ENCODE assay signal across 33 cellular contexts in the genomic region with DNA sequence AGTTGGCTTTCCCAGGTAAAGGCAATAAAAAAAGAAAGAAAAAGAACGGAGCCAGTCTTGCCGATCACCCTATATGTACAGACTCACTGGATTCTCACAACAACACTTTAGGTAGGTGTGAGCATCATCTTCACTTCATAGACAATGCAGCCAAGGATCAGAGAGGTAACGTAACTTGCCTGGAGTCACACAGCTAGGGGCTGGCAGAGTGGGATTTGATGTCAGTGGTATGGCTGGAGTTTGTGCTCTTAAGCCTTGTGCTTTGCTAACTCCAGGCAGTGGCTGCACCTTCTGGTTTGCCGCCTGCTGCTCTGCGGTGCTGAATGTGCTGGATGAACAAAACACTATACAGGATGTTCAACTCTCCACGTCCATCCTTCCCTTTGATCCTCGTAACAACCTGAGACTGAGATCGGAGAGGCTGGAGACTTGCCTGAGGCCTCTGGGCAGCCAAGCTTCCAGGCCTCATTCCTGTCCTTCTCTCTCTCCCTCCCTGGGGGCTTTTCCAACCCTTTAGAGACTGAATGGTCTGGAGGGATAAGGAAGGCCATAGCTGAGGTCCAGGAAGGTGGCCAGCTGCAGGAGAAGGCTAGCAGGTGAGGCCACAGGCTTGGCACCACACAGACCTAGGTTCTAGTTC. TPM values are rescaled to one million over a fixed set of nuclear protein-coding genes. Genes with fewer than 3 reads are reported as not detected.
"Had no signal": no experiment of that assay in that cellular context is flagged by ENCODE, and none has a peak within 500 bp of the region (broad histone marks: within the 10 kb centered on the region; RNA-seq: fewer than 3 reads in every experiment).

No MANE protein-coding gene starts in this region.

- H3K36me3 Mint-ChIP-seq: activated CD4-positive, alpha-beta memory T cell treated with anti-CD3 and anti-CD28 coated beads for 36 hours; activated CD8-positive, alpha-beta memory T cell treated with anti-CD3 and anti-CD28 coated beads, Interleukin-2, amount 10 ng/mL, durations not matched to agents 7 days and 5 days; activated naive CD8-positive, alpha-beta T cell had no signal

- H3K27ac Mint-ChIP-seq: activated CD4-positive, alpha-beta memory T cell treated with anti-CD3 and anti-CD28 coated beads for 36 hours; activated CD4-positive, alpha-beta T cell treated with anti-CD3 and anti-CD28 coated beads for 36 hours; activated CD4-positive, alpha-beta T cell treated with anti-CD3 and anti-CD28 coated beads, Interleukin-2, amount 10 ng/mL, durations not matched to agents 24 days and 14 days; activated CD8-positive, alpha-beta memory T cell treated with anti-CD3 and anti-CD28 coated beads, Interleukin-2, amount 10 ng/mL, durations not matched to agents 7 days and 5 days; activated CD8-positive, alpha-beta T cell treated with anti-CD3 and anti-CD28 coated beads, Interleukin-2, amount 10 ng/mL, durations not matched to agents 7 days and 5 days; activated naive CD8-positive, alpha-beta T cell; activated T-helper 1 cell treated with anti-CD3 and anti-CD28 coated beads, Interleukin-12 subunit alpha, Interleukin-12 subunit beta, Interleukin-2, Interleukin-4 antibody, amounts not matched to agents 30 ng/mL and 10 ng/mL and 1 ng/mL, durations not matched to agents 14 hours and 24 hours and 36 hours; activated T-helper 2 cell treated with anti-CD3 and anti-CD28 coated beads, Interferon-gamma antibody, Interleukin-2, Interleukin-4, amounts not matched to agents 10 μg/mL and 5 μg/mL and 100 μg/mL, durations not matched to agents 14 hours and 24 hours and 36 hours; effector memory CD8-positive, alpha-beta T cell; T-helper 17 cell had no signal

- H3K27ac ChIP-seq: brain microvascular endothelial cell, coronary artery, esophagus muscularis mucosa, foreskin keratinocyte, gastrocnemius medialis had no signal

- H3K4me3 Mint-ChIP-seq: activated CD4-positive, alpha-beta memory T cell treated with anti-CD3 and anti-CD28 coated beads for 36 hours; activated CD4-positive, alpha-beta T cell treated with anti-CD3 and anti-CD28 coated beads for 36 hours; activated CD4-positive, alpha-beta T cell treated with anti-CD3 and anti-CD28 coated beads, Interleukin-2, amount 10 ng/mL, durations not matched to agents 24 days and 14 days; activated CD8-positive, alpha-beta memory T cell treated with anti-CD3 and anti-CD28 coated beads, Interleukin-2, amount 10 ng/mL, durations not matched to agents 7 days and 5 days; activated CD8-positive, alpha-beta T cell treated with anti-CD3 and anti-CD28 coated beads, Interleukin-2, amount 10 ng/mL, durations not matched to agents 7 days and 5 days; activated naive CD8-positive, alpha-beta T cell; activated T-helper 1 cell treated with anti-CD3 and anti-CD28 coated beads, Interleukin-12 subunit alpha, Interleukin-12 subunit beta, Interleukin-2, Interleukin-4 antibody, amounts not matched to agents 30 ng/mL and 10 ng/mL and 1 ng/mL, durations not matched to agents 14 hours and 24 hours and 36 hours; central memory CD8-positive, alpha-beta T cell; effector memory CD8-positive, alpha-beta T cell; T-helper 17 cell had no signal

- H3K9me3 ChIP-seq: esophagus muscularis mucosa, gastrocnemius medialis had no signal

- H3K27me3 ChIP-seq: brain microvascular endothelial cell, esophagus muscularis mucosa, foreskin keratinocyte, gastrocnemius medialis had no signal

- H3K4me1 ChIP-seq: foreskin keratinocyte, gastrocnemius medialis had no signal

- H3K9me3 Mint-ChIP-seq: activated CD4-positive, alpha-beta memory T cell treated with anti-CD3 and anti-CD28 coated beads for 36 hours; activated CD4-positive, alpha-beta T cell treated with anti-CD3 and anti-CD28 coated beads, Interleukin-2, amount 10 ng/mL, durations not matched to agents 24 days and 14 days; activated T-helper 1 cell treated with anti-CD3 and anti-CD28 coated beads, Interleukin-12 subunit alpha, Interleukin-12 subunit beta, Interleukin-2, Interleukin-4 antibody, amounts not matched to agents 30 ng/mL and 10 ng/mL and 1 ng/mL, durations not matched to agents 14 hours and 24 hours and 36 hours; activated T-helper 2 cell treated with anti-CD3 and anti-CD28 coated beads, Interferon-gamma antibody, Interleukin-2, Interleukin-4, amounts not matched to agents 10 μg/mL and 5 μg/mL and 100 μg/mL, durations not matched to agents 14 hours and 24 hours and 36 hours; central memory CD8-positive, alpha-beta T cell; effector memory CD8-positive, alpha-beta T cell had no signal

- ATAC-seq: activated CD4-positive, alpha-beta T cell treated with anti-CD3 and anti-CD28 coated beads for 36 hours; activated CD8-positive, alpha-beta memory T cell treated with anti-CD3 and anti-CD28 coated beads, Interleukin-2, amount 10 ng/mL, durations not matched to agents 7 days and 5 days; activated CD8-positive, alpha-beta T cell treated with anti-CD3 and anti-CD28 coated beads, Interleukin-2, amount 10 ng/mL, durations not matched to agents 7 days and 5 days; effector memory CD8-positive, alpha-beta T cell; foreskin keratinocyte; gastrocnemius medialis; T-helper 17 cell had no signal

- H3K36me3 ChIP-seq: brain microvascular endothelial cell, esophagus muscularis mucosa, gastrocnemius medialis had no signal

- DNase-seq: activated CD4-positive, alpha-beta memory T cell treated with anti-CD3 and anti-CD28 coated beads for 36 hours; activated CD4-positive, alpha-beta T cell treated with anti-CD3 and anti-CD28 coated beads for 36 hours; activated CD4-positive, alpha-beta T cell treated with anti-CD3 and anti-CD28 coated beads, Interleukin-2, amount 10 ng/mL, durations not matched to agents 24 days and 14 days; activated CD4-positive, CD25-positive, alpha-beta regulatory T cell; activated CD4-positive, CD25-positive, alpha-beta regulatory T cell treated with anti-CD3 and anti-CD28 coated beads, Interleukin-2, amount 50 U/mL, for 72 hours; activated CD8-positive, alpha-beta memory T cell treated with anti-CD3 and anti-CD28 coated beads, Interleukin-2, amount 10 ng/mL, durations not matched to agents 7 days and 5 days; activated CD8-positive, alpha-beta memory T cell treated with anti-CD3 and anti-CD28 coated beads, Interleukin-2, amount 50 U/mL, for 4 hours; activated CD8-positive, alpha-beta T cell treated with anti-CD3 and anti-CD28 coated beads, Interleukin-2, amount 10 ng/mL, durations not matched to agents 7 days and 5 days; activated gamma-delta T cell treated with Interleukin-2 at 50 U/mL for 16 hours; activated naive CD4-positive, alpha-beta T cell treated with anti-CD3 and anti-CD28 coated beads, Interleukin-2, amount 50 U/mL, for 16 hours; activated naive CD4-positive, alpha-beta T cell treated with Interleukin-2 at 50 U/mL for 16 hours; activated T-cell treated with anti-CD3 and anti-CD28 coated beads, Interleukin-2, amount 50 U/mL, for 1 hour; activated T-cell treated with anti-CD3 and anti-CD28 coated beads, Interleukin-2, amount 50 U/mL, for 48 hours; amniotic stem cell; anterior cingulate cortex; brain microvascular endothelial cell; dermis blood vessel endothelial cell; effector CD4-positive, alpha-beta T cell; effector memory CD8-positive, alpha-beta T cell; erythroblast; foreskin keratinocyte; gastrocnemius medialis; T-helper 1 cell; T-helper 17 cell had no signal

- H3K4me1 Mint-ChIP-seq: activated CD4-positive, alpha-beta T cell treated with anti-CD3 and anti-CD28 coated beads for 36 hours; activated CD4-positive, alpha-beta T cell treated with anti-CD3 and anti-CD28 coated beads, Interleukin-2, amount 10 ng/mL, durations not matched to agents 24 days and 14 days; activated CD8-positive, alpha-beta memory T cell treated with anti-CD3 and anti-CD28 coated beads, Interleukin-2, amount 10 ng/mL, durations not matched to agents 7 days and 5 days; central memory CD8-positive, alpha-beta T cell had no signal

- H3K4me3 ChIP-seq: coronary artery, esophagus muscularis mucosa, gastrocnemius medialis had no signal

- H3K27me3 Mint-ChIP-seq: activated CD4-positive, alpha-beta memory T cell treated with anti-CD3 and anti-CD28 coated beads for 36 hours; activated CD4-positive, alpha-beta T cell treated with anti-CD3 and anti-CD28 coated beads for 36 hours had no signal

RNA-seq across cellular contexts. Expression of gene ISM2, which starts 8.1 kb away (rescaled TPM):
- total RNA-seq: activated CD4-positive, alpha-beta memory T cell treated with anti-CD3 and anti-CD28 coated beads for 36 hours; activated CD8-positive, alpha-beta memory T cell treated with anti-CD3 and anti-CD28 coated beads for 36 hours; activated CD8-positive, alpha-beta memory T cell treated with anti-CD3 and anti-CD28 coated beads, Interleukin-2, amount 10 ng/mL, durations not matched to agents 7 days and 5 days; activated CD8-positive, alpha-beta T cell treated with anti-CD3 and anti-CD28 coated beads, Interleukin-2, amount 10 ng/mL, durations not matched to agents 7 days and 5 days; activated T-helper 2 cell treated with anti-CD3 and anti-CD28 coated beads, Interferon-gamma antibody, Interleukin-2, Interleukin-4, amounts not matched to agents 10 μg/mL and 5 μg/mL and 100 μg/mL, durations not matched to agents 14 hours and 24 hours and 36 hours; bronchial epithelial cell; cardiac septum; gastrocnemius medialis; T-helper 17 cell had no signal
